ENCODE assay signal across 1 cellular context in genomic region chr17:44899074-44899782, GRCh38.
A peak's percentile ranks its signal among the peaks of the same experiment; 100 is the strongest.
TF ChIP-seq lines count a peak whose summit lies in the region.

EFTUD2 (minus strand) TSS chr17:44899445; CDS start chr17:44894521, 4,924 bp downstream.

TF ChIP-seq in K562, 482 proteins besides CTCF, POLR2A, EP300 and RAD21 (continued from another document and continues in another):
- TF ChIP-seq ZBTB2 (IDR thresholded peaks at IDR 0.05) (peak; percentile 40; the same call in 1 of the 2 replicates), ZNF695 (CRISPR knock-in tag; IDR thresholded peaks at IDR 0.05) (no peak), SOX6 (IDR thresholded peaks at IDR 0.05) (peak; percentile 60; the same call in 1 of the 2 replicates), ZNF121 (CRISPR knock-in tag; conservative IDR thresholded peaks at IDR 0.05) (no peak), PHTF2 (CRISPR knock-in tag; IDR thresholded peaks at IDR 0.05) (no peak), BDP1 (IDR thresholded peaks at IDR 0.05; ENCODE audit: insufficient read depth, insufficient read length) (no peak), MYNN (IDR thresholded peaks at IDR 0.05) (no peak), MYNN (CRISPR knock-in tag; IDR thresholded peaks at IDR 0.05) (no peak), BRCA1 (IDR thresholded peaks at IDR 0.05) (no peak), BRCA1 (CRISPR knock-in tag; IDR thresholded peaks at IDR 0.05) (no peak), CCNT2 (IDR thresholded peaks at IDR 0.05; ENCODE audit: borderline replicate concordance, extremely low read depth, insufficient read length, low read depth, low read length) (no peak), ZNF24 (IDR thresholded peaks at IDR 0.05) (no peak), RFX5 (IDR thresholded peaks at IDR 0.05; ENCODE audit: low read depth, low read length) (0 out of 2 replicates have a peak, but pooled peaks have one; percentile 48), FOXK2 (conservative IDR thresholded peaks at IDR 0.05 in 1 of 2, IDR thresholded peaks at IDR 0.05 in 1 of 2; ENCODE audit: low read depth in 2 of 2) (peak; percentile 77 to 81), ARNT (IDR thresholded peaks at IDR 0.05) (no peak; a peak in 1 of 4 replicates), ZNF133 (CRISPR knock-in tag; IDR thresholded peaks at IDR 0.05) (no peak), HNRNPUL1 (IDR thresholded peaks at IDR 0.05; ENCODE audit: low read length) (no peak), RFX1 (IDR thresholded peaks at IDR 0.05) (peak; percentile 100), ZNF143 (CRISPR knock-in tag; IDR thresholded peaks at IDR 0.05) (peak; percentile 46; the same call in 1 of the 2 replicates), KDM2B (CRISPR knock-in tag; IDR thresholded peaks at IDR 0.05) (no peak), SMARCA4 (IDR thresholded peaks at IDR 0.05) (no peak), U2AF2 (optimal IDR thresholded peaks at IDR 0.05; ENCODE audit: low read depth, low read length) (no peak), SETDB1 (IDR thresholded peaks at IDR 0.05; ENCODE audit: low read length) (no peak), E2F5 (CRISPR knock-in tag; IDR thresholded peaks at IDR 0.05) (peak; percentile 81; the same call in 1 of the 2 replicates), THAP12 (CRISPR knock-in tag; IDR thresholded peaks at IDR 0.05) (no peak), MAFG (tag; conservative IDR thresholded peaks at IDR 0.05) (no peak), GTF2E2 (tag; IDR thresholded peaks at IDR 0.05) (peak; percentile 89), GTF2A2 (tag; IDR thresholded peaks at IDR 0.05) (no peak), KAT2B (IDR thresholded peaks at IDR 0.05; ENCODE audit: low read depth, low read length) (no peak), SMARCA5 (IDR thresholded peaks at IDR 0.05) (no peak), SPI1 (IDR thresholded peaks at IDR 0.05; ENCODE audit: borderline replicate concordance, low read depth, low read length) (0 out of 2 replicates have a peak, but pooled peaks have one; percentile 40), SMAD4 (CRISPR knock-in tag; conservative IDR thresholded peaks at IDR 0.05) (peak; percentile 85), BRF1 (IDR thresholded peaks at IDR 0.05; ENCODE audit: borderline replicate concordance, extremely low read depth, insufficient read length) (no peak), TCF7L2 (IDR thresholded peaks at IDR 0.05; ENCODE audit: low read depth, low read length) (no peak), ZNF436 (CRISPR knock-in tag; IDR thresholded peaks at IDR 0.05) (no peak), ZC3H4 (CRISPR knock-in tag; IDR thresholded peaks at IDR 0.05; ENCODE audit: borderline replicate concordance) (no peak), ZNF23 (CRISPR knock-in tag; IDR thresholded peaks at IDR 0.05) (no peak), GTF2F1 (IDR thresholded peaks at IDR 0.05; ENCODE audit: low read depth, low read length) (0 out of 2 replicates have a peak, but pooled peaks have one; percentile 51), ZNF551 (CRISPR knock-in tag; IDR thresholded peaks at IDR 0.05) (no peak), RFX7 (CRISPR knock-in tag; IDR thresholded peaks at IDR 0.05) (no peak), GATAD2B (IDR thresholded peaks at IDR 0.05; ENCODE audit: borderline replicate concordance) (peak; percentile 76; the same call in 1 of the 2 replicates), CBX3 (IDR thresholded peaks at IDR 0.05; ENCODE audit: borderline replicate concordance in 1 of 2, low read length in 2 of 2) (peak in 1 of 2 experiments; percentile 54; a peak in 1 of 3 replicates), HDAC2 (IDR thresholded peaks at IDR 0.05) (peak; percentile 84; the same call in 1 of the 2 replicates), SNIP1 (IDR thresholded peaks at IDR 0.05; ENCODE audit: low read depth) (no peak), KLF6 (CRISPR knock-in tag; IDR thresholded peaks at IDR 0.05; ENCODE audit: borderline replicate concordance) (no peak), ZBTB1 (CRISPR knock-in tag; IDR thresholded peaks at IDR 0.05; ENCODE audit: borderline replicate concordance, low read depth) (no peak), SAFB (IDR thresholded peaks at IDR 0.05; ENCODE audit: borderline replicate concordance, low read depth, low read length) (no peak), KAT8 (IDR thresholded peaks at IDR 0.05; ENCODE audit: low read depth) (no peak), REST (CRISPR knock-in tag; IDR thresholded peaks at IDR 0.05; ENCODE audit: low read depth) (0 out of 2 replicates have a peak, but pooled peaks have one; percentile 18), PTBP1 (IDR thresholded peaks at IDR 0.05; ENCODE audit: low read depth, low read length) (no peak), CREM (IDR thresholded peaks at IDR 0.05; ENCODE audit: low read depth) (peak; percentile 99), FOXA3 (CRISPR knock-in tag; conservative IDR thresholded peaks at IDR 0.05 in 1 of 2, IDR thresholded peaks at IDR 0.05 in 1 of 2) (peak in 1 of 2 experiments; percentile 72; a peak in 1 of 4 replicates)
- TF ChIP-seq, protein P1, sequence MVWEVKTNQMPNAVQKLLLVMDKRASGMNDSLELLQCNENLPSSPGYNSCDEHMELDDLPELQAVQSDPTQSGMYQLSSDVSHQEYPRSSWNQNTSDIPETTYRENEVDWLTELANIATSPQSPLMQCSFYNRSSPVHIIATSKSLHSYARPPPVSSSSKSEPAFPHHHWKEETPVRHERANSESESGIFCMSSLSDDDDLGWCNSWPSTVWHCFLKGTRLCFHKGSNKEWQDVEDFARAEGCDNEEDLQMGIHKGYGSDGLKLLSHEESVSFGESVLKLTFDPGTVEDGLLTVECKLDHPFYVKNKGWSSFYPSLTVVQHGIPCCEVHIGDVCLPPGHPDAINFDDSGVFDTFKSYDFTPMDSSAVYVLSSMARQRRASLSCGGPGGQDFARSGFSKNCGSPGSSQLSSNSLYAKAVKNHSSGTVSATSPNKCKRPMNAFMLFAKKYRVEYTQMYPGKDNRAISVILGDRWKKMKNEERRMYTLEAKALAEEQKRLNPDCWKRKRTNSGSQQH (CRISPR knock-in tag; IDR thresholded peaks at IDR 0.05), result peak; percentile 71; the same call in 1 of the 2 replicates
- TF ChIP-seq, protein P2, sequence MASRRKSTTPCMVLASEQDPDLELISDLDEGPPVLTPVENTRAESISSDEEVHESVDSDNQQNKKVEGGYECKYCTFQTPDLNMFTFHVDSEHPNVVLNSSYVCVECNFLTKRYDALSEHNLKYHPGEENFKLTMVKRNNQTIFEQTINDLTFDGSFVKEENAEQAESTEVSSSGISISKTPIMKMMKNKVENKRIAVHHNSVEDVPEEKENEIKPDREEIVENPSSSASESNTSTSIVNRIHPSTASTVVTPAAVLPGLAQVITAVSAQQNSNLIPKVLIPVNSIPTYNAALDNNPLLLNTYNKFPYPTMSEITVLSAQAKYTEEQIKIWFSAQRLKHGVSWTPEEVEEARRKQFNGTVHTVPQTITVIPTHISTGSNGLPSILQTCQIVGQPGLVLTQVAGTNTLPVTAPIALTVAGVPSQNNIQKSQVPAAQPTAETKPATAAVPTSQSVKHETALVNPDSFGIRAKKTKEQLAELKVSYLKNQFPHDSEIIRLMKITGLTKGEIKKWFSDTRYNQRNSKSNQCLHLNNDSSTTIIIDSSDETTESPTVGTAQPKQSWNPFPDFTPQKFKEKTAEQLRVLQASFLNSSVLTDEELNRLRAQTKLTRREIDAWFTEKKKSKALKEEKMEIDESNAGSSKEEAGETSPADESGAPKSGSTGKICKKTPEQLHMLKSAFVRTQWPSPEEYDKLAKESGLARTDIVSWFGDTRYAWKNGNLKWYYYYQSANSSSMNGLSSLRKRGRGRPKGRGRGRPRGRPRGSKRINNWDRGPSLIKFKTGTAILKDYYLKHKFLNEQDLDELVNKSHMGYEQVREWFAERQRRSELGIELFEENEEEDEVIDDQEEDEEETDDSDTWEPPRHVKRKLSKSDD (conservative IDR thresholded peaks at IDR 0.05; ENCODE audit: low read length), result 0 out of 2 replicates have a peak, but pooled peaks have one; percentile 76
- TF ChIP-seq, protein P3, sequence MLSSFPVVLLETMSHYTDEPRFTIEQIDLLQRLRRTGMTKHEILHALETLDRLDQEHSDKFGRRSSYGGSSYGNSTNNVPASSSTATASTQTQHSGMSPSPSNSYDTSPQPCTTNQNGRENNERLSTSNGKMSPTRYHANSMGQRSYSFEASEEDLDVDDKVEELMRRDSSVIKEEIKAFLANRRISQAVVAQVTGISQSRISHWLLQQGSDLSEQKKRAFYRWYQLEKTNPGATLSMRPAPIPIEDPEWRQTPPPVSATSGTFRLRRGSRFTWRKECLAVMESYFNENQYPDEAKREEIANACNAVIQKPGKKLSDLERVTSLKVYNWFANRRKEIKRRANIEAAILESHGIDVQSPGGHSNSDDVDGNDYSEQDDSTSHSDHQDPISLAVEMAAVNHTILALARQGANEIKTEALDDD (IDR thresholded peaks at IDR 0.05), result no peak; the same call in 1 of the 2 replicates
- TF ChIP-seq, protein P4, sequence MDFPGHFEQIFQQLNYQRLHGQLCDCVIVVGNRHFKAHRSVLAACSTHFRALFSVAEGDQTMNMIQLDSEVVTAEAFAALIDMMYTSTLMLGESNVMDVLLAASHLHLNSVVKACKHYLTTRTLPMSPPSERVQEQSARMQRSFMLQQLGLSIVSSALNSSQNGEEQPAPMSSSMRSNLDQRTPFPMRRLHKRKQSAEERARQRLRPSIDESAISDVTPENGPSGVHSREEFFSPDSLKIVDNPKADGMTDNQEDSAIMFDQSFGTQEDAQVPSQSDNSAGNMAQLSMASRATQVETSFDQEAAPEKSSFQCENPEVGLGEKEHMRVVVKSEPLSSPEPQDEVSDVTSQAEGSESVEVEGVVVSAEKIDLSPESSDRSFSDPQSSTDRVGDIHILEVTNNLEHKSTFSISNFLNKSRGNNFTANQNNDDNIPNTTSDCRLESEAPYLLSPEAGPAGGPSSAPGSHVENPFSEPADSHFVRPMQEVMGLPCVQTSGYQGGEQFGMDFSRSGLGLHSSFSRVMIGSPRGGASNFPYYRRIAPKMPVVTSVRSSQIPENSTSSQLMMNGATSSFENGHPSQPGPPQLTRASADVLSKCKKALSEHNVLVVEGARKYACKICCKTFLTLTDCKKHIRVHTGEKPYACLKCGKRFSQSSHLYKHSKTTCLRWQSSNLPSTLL (IDR thresholded peaks at IDR 0.05), result no peak
- TF ChIP-seq, protein P5, sequence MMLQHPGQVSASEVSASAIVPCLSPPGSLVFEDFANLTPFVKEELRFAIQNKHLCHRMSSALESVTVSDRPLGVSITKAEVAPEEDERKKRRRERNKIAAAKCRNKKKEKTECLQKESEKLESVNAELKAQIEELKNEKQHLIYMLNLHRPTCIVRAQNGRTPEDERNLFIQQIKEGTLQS (IDR thresholded peaks at IDR 0.05), result peak; percentile 40; the same call in 1 of the 2 replicates
- TF ChIP-seq, protein P5 (CRISPR knock-in tag; conservative IDR thresholded peaks at IDR 0.05), result no peak; the same call in 1 of the 2 replicates
